24 cellular contexts compared by ENCODE assay signal in genomic region chr5:119501671-119502179, GRCh38.
"Had no signal": no experiment of that assay in that cellular context is flagged by ENCODE, and none has a peak within 500 bp of the region (broad histone marks: within the 10 kb centered on the region; RNA-seq: fewer than 3 reads in every experiment).

No MANE protein-coding gene starts in this region.

- H3K4me3 ChIP-seq: K562, MG63 had no signal

- DNase-seq: Kasumi-1, MG63, NCI-H1092, NCI-H1105 treated with DMSO at 0.1 percent for 48 hours, NCI-H1417 treated with DMSO at 0.1 percent for 48 hours, NCI-H146, NCI-H1694 treated with DMSO at 0.1 percent for 48 hours, NCI-H1930, NCI-H2081, NCI-H2107, NCI-H2171, NCI-H226, NCI-H446, NCI-H510A, NCI-H524 treated with DMSO at 0.1 percent for 48 hours, NCI-H69, NCI-H774, SHP77, SK-N-SH had no signal

- H3K9me3 ChIP-seq: SK-N-SH had no signal

- ATAC-seq: K562, Panc1 had no signal

- H3K27me3 ChIP-seq: MG63 had no signal

- H3K27ac ChIP-seq: HL-60, KMS-11, RWPE1 had no signal
